8 cellular contexts compared by ENCODE assay signal in the genomic region with DNA sequence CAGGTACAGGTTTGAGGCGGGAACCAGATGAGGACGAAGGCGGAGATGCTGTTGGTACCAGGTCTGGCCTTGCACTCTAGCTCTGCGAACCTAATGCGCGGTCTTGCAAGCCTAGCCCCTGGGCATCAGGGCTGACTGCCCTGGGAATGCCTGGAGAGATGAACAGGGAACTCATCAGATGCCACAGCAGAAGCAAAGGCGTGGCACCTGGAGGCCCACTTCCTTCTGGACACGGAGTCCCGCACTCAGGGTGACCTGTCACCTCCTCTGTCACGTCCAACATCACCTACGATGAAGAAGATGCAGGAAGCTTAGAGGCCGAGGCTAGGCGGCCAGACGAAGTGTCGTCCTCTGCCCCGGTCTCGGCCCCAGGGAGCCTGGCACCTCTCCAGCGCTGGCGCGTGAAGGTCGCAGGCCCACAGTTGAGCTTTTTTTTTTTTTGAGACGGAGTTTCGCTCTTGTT. TPM values are rescaled to one million over a fixed set of nuclear protein-coding genes. Genes with fewer than 3 reads are reported as not detected.
DNase-seq lines count a peak whose midpoint lies in the region; ATAC-seq, FAIRE-seq and TF ChIP-seq lines count a peak whose summit lies in the region.

No MANE protein-coding gene starts in this region.

- no peaks in the 10 kb centered on the region for H3K27me3 ChIP-seq in BLaER1
- H3K27me3 ChIP-seq in adipocyte (replicated peaks; ENCODE audit: control insufficient read depth, insufficient read depth, low read length): no peaks in the 10 kb centered on the region
- H3K27me3 ChIP-seq in suprapubic skin: no peaks in the 10 kb centered on the region

- H3K4me1 ChIP-seq in BLaER1 (peaks cover 15% of the 10 kb centered on the region), adipocyte (ENCODE audit: control insufficient read depth, insufficient read depth, low read length) (peaks cover 25% of the 10 kb centered on the region), kidney (ENCODE audit: control insufficient read depth in 1 of 2, insufficient read depth in 1 of 2, low read depth in 1 of 2, low read length in 2 of 2) (peaks cover 9 to 13% of the 10 kb centered on the region in 2 donors), suprapubic skin (peaks cover 30% of the 10 kb centered on the region)

- peak overlapping the region; percentile 87 for H3K4me2 ChIP-seq in BLaER1

- DNase-seq in HFFc6: no peak
- no peak for DNase-seq in adipocyte (ENCODE audit: low read depth)
- peak; percentile 81 for DNase-seq in kidney
- DNase-seq in suprapubic skin (ENCODE audit: low spot score in 2 of 2): peak in 1 of 2 donors; percentile 72
- DNase-seq in mesenteric fat pad (ENCODE audit: low spot score): no peak
- DNase-seq in HPDE6-E6E7 (ENCODE audit: extremely low spot score): no peak

- no peaks in the 10 kb centered on the region; the same call in none of the 2 replicates for H3K27me3 Mint-ChIP-seq in HFFc6 (ENCODE audit: insufficient read depth)

- H3K36me3 Mint-ChIP-seq in HFFc6 (ENCODE audit: low read depth): peaks cover 9% of the 10 kb centered on the region; the same call in 1 of the 2 replicates

- peaks cover 35% of the 10 kb centered on the region for H3K4me1 Mint-ChIP-seq in HFFc6 (ENCODE audit: low read depth)

- H3K27ac ChIP-seq in BLaER1 (no peak overlapping the region), kidney (ENCODE audit: low read depth in 2 of 2, low read length in 2 of 2) (peak overlapping the region; percentile 77 to 93), suprapubic skin (peak overlapping the region; percentile 89)

- intact Hi-C loops in kidney (cut with DNase I): no loop called here

- no peak for TF ChIP-seq EP300 in suprapubic skin (IDR thresholded peaks at IDR 0.05)

- TF ChIP-seq CTCF in HFFc6 (IDR thresholded peaks at IDR 0.05) (no peak), kidney (IDR thresholded peaks at IDR 0.05; ENCODE audit: borderline replicate concordance, extremely low read depth, insufficient read depth) (no peak), suprapubic skin (IDR thresholded peaks at IDR 0.05) (no peak)

- ATAC-seq in HG03571 (IDR thresholded peaks at IDR 0.05; ENCODE audit: unreplicated experiment): no peak

- H3K36me3 ChIP-seq in BLaER1 (peaks cover 10% of the 10 kb centered on the region), adipocyte (ENCODE audit: control insufficient read depth, insufficient read depth, low read length, severe bottlenecking) (peaks cover 5% of the 10 kb centered on the region), kidney (ENCODE audit: control insufficient read depth in 1 of 2, insufficient read depth in 2 of 2, low read length in 2 of 2) (peaks cover 0 to 7% of the 10 kb centered on the region in 2 donors), suprapubic skin (peaks cover 5% of the 10 kb centered on the region)

- H3K4me3 Mint-ChIP-seq in HFFc6: peak overlapping the region; percentile 88

- H4K20me1 ChIP-seq in BLaER1: peaks cover 16% of the 10 kb centered on the region; the same call in 1 of the 2 replicates

- no peaks in the 10 kb centered on the region for H3K9me3 ChIP-seq in BLaER1
- no peaks in the 10 kb centered on the region for H3K9me3 ChIP-seq in adipocyte (ENCODE audit: control insufficient read depth, low read length)
- no peaks in the 10 kb centered on the region for H3K9me3 ChIP-seq in kidney (ENCODE audit: control insufficient read depth in 1 of 2, low read length in 2 of 2)
- H3K9me3 ChIP-seq in suprapubic skin: no peaks in the 10 kb centered on the region

- H3K4me3 ChIP-seq in BLaER1 (peak overlapping the region; percentile 68), adipocyte (ENCODE audit: low read length) (peak overlapping the region; percentile 83), kidney (ENCODE audit: low read length in 2 of 2) (peak overlapping the region; percentile 66 to 69), suprapubic skin (peak overlapping the region; percentile 54)

- H3K9me3 Mint-ChIP-seq in HFFc6: no peaks in the 10 kb centered on the region

- WGBS in suprapubic skin: 66% methylated on average over 22 of the region's 23 CpGs

- H3K9ac ChIP-seq in BLaER1: no peak overlapping the region; the same call in 1 of the 2 replicates
- H3K9ac ChIP-seq in adipocyte (ENCODE audit: low read length): peak overlapping the region; percentile 93
- peak overlapping the region; percentile 39 to 70 for H3K9ac ChIP-seq in kidney (ENCODE audit: low read length in 2 of 2)

- no peak for TF ChIP-seq POLR2A in suprapubic skin (IDR thresholded peaks at IDR 0.05)

- H3K27ac Mint-ChIP-seq in HFFc6: no peak overlapping the region

- no peak for FAIRE-seq in kidney (lab: Jason Lieb, UNC)

RNA-seq across cellular contexts. Expression of a gene that starts 9.4 kb away (rescaled TPM):
- total RNA-seq in HFFc6 (2021; fragmentation: NEBNext Ultra II Directional; extraction: Animal tissue kit (Norgen Biotek cat#: 25700)): 1,000 to 10,000 TPM; 1,302 to 1,622 (median 1,423) TPM
- 1,303 TPM for total RNA-seq in kidney
- 2,805 TPM for polyA plus RNA-seq in kidney (ENCODE audit: insufficient read depth, low read depth, low replicate concordance)
- 1,000 to 10,000 TPM in 2 of 4 donors, 100 to 1,000 TPM in 2; 623 to 1,424 (median 1,017) TPM for total RNA-seq in suprapubic skin
- 994 TPM for total RNA-seq in mesenteric fat pad

RNA-seq across cellular contexts. Expression of a gene that starts 47.9 kb away (rescaled TPM):
- 10 to 100 TPM; 37.0 to 74.7 (median 64.6) TPM for total RNA-seq in HFFc6 (2021; fragmentation: NEBNext Ultra II Directional; extraction: Animal tissue kit (Norgen Biotek cat#: 25700))
- total RNA-seq in kidney: 2.5 TPM
- 3.6 TPM for polyA plus RNA-seq in kidney (ENCODE audit: insufficient read depth, low read depth, low replicate concordance)
- 1 to 10 TPM; 2.7 to 8.5 (median 6.9) TPM for total RNA-seq in suprapubic skin
- 1.2 TPM for total RNA-seq in mesenteric fat pad

Comparison
In these comparisons a context has a peak if more than half of its experiments do, and no peak if none do; other contexts are left out.
1. RNA of a gene that starts 47.9 kb away (total RNA-seq): 37.0 to 74.7 TPM in HFFc6; 2.7 to 8.5 TPM in suprapubic skin, 2.5 TPM in kidney (single experiment) and 1.2 TPM in mesenteric fat pad (single experiment); every median in the first group is over 4 times any median in the second.
2. Peak in every context shown above with its lines, with median percentiles within 50 percentile points of each other: H3K4me3 ChIP-seq.